9 cellular contexts compared by ENCODE assay signal in genomic region chr4:22962186-22962786, GRCh38.
DNase-seq lines count a peak whose midpoint lies in the region; ATAC-seq and TF ChIP-seq lines count a peak whose summit lies in the region.
"Had no signal": no experiment of that assay in that cellular context is flagged by ENCODE, and none has a peak within 500 bp of the region (broad histone marks: within the 10 kb centered on the region; RNA-seq: fewer than 3 reads in every experiment).

No MANE protein-coding gene starts in this region.

- H3K36me3 Mint-ChIP-seq in WTC11 = peaks cover 5% of the 10 kb centered on the region
- no peaks in the 10 kb centered on the region for H3K36me3 Mint-ChIP-seq in activated CD4-positive, alpha-beta T cell treated with anti-CD3 and anti-CD28 coated beads, Interleukin-2, amount 10 ng/mL, durations not matched to agents 7 days and 5 days (ENCODE audit: low read depth)

- peaks cover 18% of the 10 kb centered on the region for H3K9me3 Mint-ChIP-seq in WTC11
- H3K9me3 Mint-ChIP-seq in activated CD4-positive, alpha-beta T cell treated with anti-CD3 and anti-CD28 coated beads, Interleukin-2, amount 10 ng/mL, durations not matched to agents 7 days and 5 days = no peaks in the 10 kb centered on the region

- no peak overlapping the region for H3K4me3 Mint-ChIP-seq in WTC11
- H3K4me3 Mint-ChIP-seq in activated CD4-positive, alpha-beta T cell treated with anti-CD3 and anti-CD28 coated beads, Interleukin-2, amount 10 ng/mL, durations not matched to agents 7 days and 5 days = no peak overlapping the region

- TF ChIP-seq CTCF in WTC11 (IDR thresholded peaks at IDR 0.05) = peak; percentile 34; the same call in 1 of the 2 replicates

- no peaks in the 10 kb centered on the region for H3K4me1 Mint-ChIP-seq in WTC11
- H3K4me1 Mint-ChIP-seq in activated CD4-positive, alpha-beta T cell treated with anti-CD3 and anti-CD28 coated beads, Interleukin-2, amount 10 ng/mL, durations not matched to agents 7 days and 5 days = no peaks in the 10 kb centered on the region

- no peak overlapping the region for H3K27ac Mint-ChIP-seq in WTC11
- H3K27ac Mint-ChIP-seq in activated CD4-positive, alpha-beta T cell treated with anti-CD3 and anti-CD28 coated beads, Interleukin-2, amount 10 ng/mL, durations not matched to agents 7 days and 5 days = no peak overlapping the region

- ATAC-seq in WTC11 = peak; percentile 65
- ATAC-seq in HG02870 (IDR thresholded peaks at IDR 0.05; ENCODE audit: unreplicated experiment) = no peak

- DNase-seq in COLO829 (ENCODE audit: low spot score) (peak; percentile 15), HuH-7 (ENCODE audit: low spot score) (peak; percentile 36), WTC11 (ENCODE audit: low spot score) (no peak), left kidney (ENCODE audit: low read depth, low spot score) (peak; percentile 54), NCI-H510A treated with DMSO at 0.1 percent for 48 hours (lab: John Stamatoyannopoulos, UW) (no peak), SK-N-DZ (ENCODE audit: low spot score) (no peak)
- DNase-seq in activated CD4-positive, alpha-beta T cell treated with anti-CD3 and anti-CD28 coated beads, Interleukin-2, amount 10 ng/mL, durations not matched to agents 7 days and 5 days = no peak
- DNase-seq: NCI-H1436 treated with DMSO at 0.1 percent for 48 hours had no signal

- CTCF ChIA-PET in WTC11 (lab: Charles Lee) = no interaction called here
- CTCF ChIA-PET in activated CD4-positive, alpha-beta T cell treated with anti-CD3 and anti-CD28 coated beads, Interleukin-2, amount 10 ng/mL, durations not matched to agents 7 days and 5 days (lab: Charles Lee) = no interaction called here

- no peaks in the 10 kb centered on the region for H3K27me3 Mint-ChIP-seq in WTC11 (ENCODE audit: low read depth)
- no peaks in the 10 kb centered on the region for H3K27me3 Mint-ChIP-seq in activated CD4-positive, alpha-beta T cell treated with anti-CD3 and anti-CD28 coated beads, Interleukin-2, amount 10 ng/mL, durations not matched to agents 7 days and 5 days

- POLR2A ChIA-PET in WTC11 (lab: Charles Lee) = no interaction called here
- POLR2A ChIA-PET in activated CD4-positive, alpha-beta T cell treated with anti-CD3 and anti-CD28 coated beads, Interleukin-2, amount 10 ng/mL, durations not matched to agents 7 days and 5 days (lab: Charles Lee) = no interaction called here

TF ChIP-seq in WTC11, 78 proteins besides CTCF, POLR2A, EP300 and RAD21:
- TF ChIP-seq, protein P1, sequence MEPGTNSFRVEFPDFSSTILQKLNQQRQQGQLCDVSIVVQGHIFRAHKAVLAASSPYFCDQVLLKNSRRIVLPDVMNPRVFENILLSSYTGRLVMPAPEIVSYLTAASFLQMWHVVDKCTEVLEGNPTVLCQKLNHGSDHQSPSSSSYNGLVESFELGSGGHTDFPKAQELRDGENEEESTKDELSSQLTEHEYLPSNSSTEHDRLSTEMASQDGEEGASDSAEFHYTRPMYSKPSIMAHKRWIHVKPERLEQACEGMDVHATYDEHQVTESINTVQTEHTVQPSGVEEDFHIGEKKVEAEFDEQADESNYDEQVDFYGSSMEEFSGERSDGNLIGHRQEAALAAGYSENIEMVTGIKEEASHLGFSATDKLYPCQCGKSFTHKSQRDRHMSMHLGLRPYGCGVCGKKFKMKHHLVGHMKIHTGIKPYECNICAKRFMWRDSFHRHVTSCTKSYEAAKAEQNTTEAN (CRISPR knock-in tag; IDR thresholded peaks at IDR 0.05) = no peak
- no peak for TF ChIP-seq NR1H2 (CRISPR knock-in tag; IDR thresholded peaks at IDR 0.05)
- no peak for TF ChIP-seq TEAD4 (CRISPR knock-in tag; IDR thresholded peaks at IDR 0.05)
- no peak for TF ChIP-seq ZNF138 (CRISPR knock-in tag; conservative IDR thresholded peaks at IDR 0.05)
- no peak for TF ChIP-seq ERG (CRISPR knock-in tag; IDR thresholded peaks at IDR 0.05)
- no peak for TF ChIP-seq ZNF512 (CRISPR knock-in tag; IDR thresholded peaks at IDR 0.05; ENCODE audit: borderline replicate concordance)
- TF ChIP-seq ZNF416 (CRISPR knock-in tag; IDR thresholded peaks at IDR 0.05) = no peak
- TF ChIP-seq NR2C2 (CRISPR knock-in tag; IDR thresholded peaks at IDR 0.05) = no peak
- TF ChIP-seq ATF3 (CRISPR knock-in tag; conservative IDR thresholded peaks at IDR 0.05) = no peak
- no peak for TF ChIP-seq USF2 (CRISPR knock-in tag; IDR thresholded peaks at IDR 0.05)
- TF ChIP-seq IRF2 (CRISPR knock-in tag; IDR thresholded peaks at IDR 0.05; ENCODE audit: borderline replicate concordance, low read depth) = no peak
- TF ChIP-seq AR (CRISPR knock-in tag; IDR thresholded peaks at IDR 0.05) = no peak
- TF ChIP-seq ESRRA (CRISPR knock-in tag; IDR thresholded peaks at IDR 0.05; ENCODE audit: borderline replicate concordance) = no peak
- no peak for TF ChIP-seq ZNF121 (CRISPR knock-in tag; IDR thresholded peaks at IDR 0.05)

Comparison
In these comparisons a context has a peak if more than half of its experiments do, and no peak if none do; other contexts are left out.
1. DNase-seq: peak in COLO829 (single experiment), HuH-7 (single experiment) and left kidney (single experiment); none in WTC11 (single experiment), NCI-H510A treated with DMSO at 0.1 percent for 48 hours (single experiment), SK-N-DZ (single experiment) and activated CD4-positive, alpha-beta T cell treated with anti-CD3 and anti-CD28 coated beads, Interleukin-2, amount 10 ng/mL, durations not matched to agents 7 days and 5 days (single experiment).